ENCODE assay signal across 18 cellular contexts in the genomic region with DNA sequence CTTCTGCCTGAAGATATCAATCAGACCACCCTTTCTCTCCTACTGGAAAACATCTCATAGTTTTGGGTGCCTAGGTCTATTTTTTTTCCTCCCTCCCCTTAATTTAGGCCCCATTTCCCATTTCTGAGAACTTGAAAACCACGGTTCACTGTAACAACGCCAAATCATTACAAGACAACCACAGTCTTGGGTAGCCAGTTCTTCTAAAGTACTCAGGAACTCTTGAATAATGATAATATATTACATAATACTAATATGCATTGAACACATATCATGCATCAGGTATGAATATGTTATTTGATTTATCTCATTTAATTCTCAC.
DNase-seq lines count a peak whose midpoint lies in the region; ATAC-seq, FAIRE-seq and TF ChIP-seq lines count a peak whose summit lies in the region.
"Had no signal": no experiment of that assay in that cellular context is flagged by ENCODE, and none has a peak within 500 bp of the region (broad histone marks: within the 10 kb centered on the region; RNA-seq: fewer than 3 reads in every experiment).

No MANE protein-coding gene starts in this region.

- H2AFZ ChIP-seq in Karpas-422 (ENCODE audit: low read length) (0 out of 2 replicates have a peak overlapping the region, but pooled peaks have one; percentile 25), astrocyte (ENCODE audit: low read depth, low read length) (no peak overlapping the region), osteoblast (ENCODE audit: low read length) (no peak overlapping the region)

- no peak for TF ChIP-seq CTCF in astrocyte (IDR thresholded peaks at IDR 0.05; ENCODE audit: insufficient read depth, low read depth, low read length)
- no peak for TF ChIP-seq CTCF in osteoblast (IDR thresholded peaks at IDR 0.05; ENCODE audit: extremely low read depth, low read depth, low read length)
- no peak for TF ChIP-seq CTCF in suprapubic skin (IDR thresholded peaks at IDR 0.05)

- H3K27me3 Mint-ChIP-seq in astrocyte (ENCODE audit: low read depth, unreplicated experiment) = no peaks in the 10 kb centered on the region
- no peaks in the 10 kb centered on the region for H3K27me3 Mint-ChIP-seq in activated T-helper 2 cell treated with anti-CD3 and anti-CD28 coated beads, Interferon-gamma antibody, Interleukin-2, Interleukin-4, amounts not matched to agents 10 μg/mL and 5 μg/mL and 100 μg/mL, durations not matched to agents 14 hours and 24 hours and 36 hours (ENCODE audit: low read depth)

- FAIRE-seq in astrocyte (lab: Jason Lieb, UNC) = no peak
- FAIRE-seq: endometrium, H1 had no signal

- H3K4me2 ChIP-seq in Karpas-422 (ENCODE audit: low read depth, low read length, poor library complexity, severe bottlenecking) (peak overlapping the region; percentile 44), astrocyte (ENCODE audit: low read length) (no peak overlapping the region), osteoblast (ENCODE audit: insufficient read depth, low read length) (peak overlapping the region; percentile 29)

- H3K4me3 Mint-ChIP-seq in astrocyte (ENCODE audit: unreplicated experiment) = no peak overlapping the region
- no peak overlapping the region for H3K4me3 Mint-ChIP-seq in activated T-helper 2 cell treated with anti-CD3 and anti-CD28 coated beads, Interferon-gamma antibody, Interleukin-2, Interleukin-4, amounts not matched to agents 10 μg/mL and 5 μg/mL and 100 μg/mL, durations not matched to agents 14 hours and 24 hours and 36 hours (ENCODE audit: low read depth)

- peak; percentile 57 for DNase-seq in EH (ENCODE audit: low read depth)
- DNase-seq in Karpas-422 = no peak
- DNase-seq in astrocyte (ENCODE audit: low read depth) = peak; percentile 57
- DNase-seq in osteoblast (ENCODE audit: insufficient read length, low spot score, missing footprints) = no peak
- DNase-seq in suprapubic skin (ENCODE audit: low spot score in 2 of 2) = no peak
- DNase-seq in activated T-helper 2 cell treated with anti-CD3 and anti-CD28 coated beads, Interferon-gamma antibody, Interleukin-2, Interleukin-4, amounts not matched to agents 10 μg/mL and 5 μg/mL and 100 μg/mL, durations not matched to agents 14 hours and 24 hours and 36 hours (ENCODE audit: low spot score) = no peak
- no peak for DNase-seq in NCI-H2196 treated with DMSO at 0.1 percent for 48 hours (lab: John Stamatoyannopoulos, UW; ENCODE audit: unreplicated experiment)
- DNase-seq: activated naive CD4-positive, alpha-beta T cell treated with Interleukin-2 at 50 U/mL for 16 hours; Calu3; GDM1; kidney glomerular epithelial cell; NCI-H345; NK-92 treated with Interleukin-12 subunit alpha and Interleukin-12 subunit beta, amount 100 ng/mL, for 24 hours; right lobe of liver; SHP77 treated with DMSO at 0.1 percent for 48 hours had no signal

- H4K20me1 ChIP-seq in Karpas-422 (ENCODE audit: insufficient read depth, low read depth, low read length) (no peaks in the 10 kb centered on the region), astrocyte (ENCODE audit: insufficient read depth, low read length) (no peaks in the 10 kb centered on the region), osteoblast (ENCODE audit: insufficient read depth, low read length) (no peaks in the 10 kb centered on the region)

- H3K4me3 ChIP-seq in Karpas-422 (ENCODE audit: low read length) (no peak overlapping the region), astrocyte (ENCODE audit: insufficient read depth, low read depth, low read length) (no peak overlapping the region), osteoblast (ENCODE audit: insufficient read depth, low read length) (no peak overlapping the region), suprapubic skin (no peak overlapping the region)
- H3K4me3 ChIP-seq: right lobe of liver had no signal

- TF ChIP-seq POLR2A in suprapubic skin (IDR thresholded peaks at IDR 0.05) = no peak

- H3K9me3 ChIP-seq in Karpas-422 (ENCODE audit: low read length) = no peaks in the 10 kb centered on the region
- no peaks in the 10 kb centered on the region for H3K9me3 ChIP-seq in astrocyte (ENCODE audit: insufficient read depth, low read depth, low read length)
- H3K9me3 ChIP-seq in osteoblast (ENCODE audit: low read depth, low read length) = no peaks in the 10 kb centered on the region
- no peaks in the 10 kb centered on the region for H3K9me3 ChIP-seq in suprapubic skin
- H3K9me3 ChIP-seq: right lobe of liver had no signal

- intact Hi-C loops in activated T-helper 2 cell treated with anti-CD3 and anti-CD28 coated beads, Interferon-gamma antibody, Interleukin-2, Interleukin-4, amounts not matched to agents 10 μg/mL and 5 μg/mL and 100 μg/mL, durations not matched to agents 14 hours and 24 hours and 36 hours (cut with micrococcal nuclease) = no loop called here

- H3K4me1 ChIP-seq in Karpas-422 (ENCODE audit: low read length) = peaks cover 40% of the 10 kb centered on the region
- H3K4me1 ChIP-seq in astrocyte (ENCODE audit: insufficient read depth, low read length) = peaks cover 17% of the 10 kb centered on the region
- H3K4me1 ChIP-seq in osteoblast (ENCODE audit: insufficient read depth, low read length) = peaks cover 21% of the 10 kb centered on the region
- no peaks in the 10 kb centered on the region for H3K4me1 ChIP-seq in suprapubic skin
- H3K4me1 ChIP-seq: right lobe of liver had no signal

- peaks cover 20% of the 10 kb centered on the region for H3K4me1 Mint-ChIP-seq in astrocyte (ENCODE audit: low read depth, unreplicated experiment)
- peaks cover 60% of the 10 kb centered on the region for H3K4me1 Mint-ChIP-seq in activated T-helper 2 cell treated with anti-CD3 and anti-CD28 coated beads, Interferon-gamma antibody, Interleukin-2, Interleukin-4, amounts not matched to agents 10 μg/mL and 5 μg/mL and 100 μg/mL, durations not matched to agents 14 hours and 24 hours and 36 hours (ENCODE audit: low read depth)

- no peaks in the 10 kb centered on the region for H3K9me2 ChIP-seq in Karpas-422 (replicated peaks; ENCODE audit: insufficient read depth, low read length)

- no peaks in the 10 kb centered on the region for H3K36me3 Mint-ChIP-seq in astrocyte (ENCODE audit: low read depth, unreplicated experiment)
- H3K36me3 Mint-ChIP-seq in activated T-helper 2 cell treated with anti-CD3 and anti-CD28 coated beads, Interferon-gamma antibody, Interleukin-2, Interleukin-4, amounts not matched to agents 10 μg/mL and 5 μg/mL and 100 μg/mL, durations not matched to agents 14 hours and 24 hours and 36 hours (ENCODE audit: low read depth) = no peaks in the 10 kb centered on the region

- H3K36me3 ChIP-seq in Karpas-422 (ENCODE audit: insufficient read depth, low read length) = no peaks in the 10 kb centered on the region
- H3K36me3 ChIP-seq in astrocyte (ENCODE audit: insufficient read depth, low read length) = no peaks in the 10 kb centered on the region
- no peaks in the 10 kb centered on the region for H3K36me3 ChIP-seq in osteoblast (ENCODE audit: insufficient read depth, low read length)
- no peaks in the 10 kb centered on the region for H3K36me3 ChIP-seq in suprapubic skin
- H3K36me3 ChIP-seq: right lobe of liver had no signal

- H3K79me2 ChIP-seq in Karpas-422 (ENCODE audit: low read length) = no peaks in the 10 kb centered on the region
- H3K79me2 ChIP-seq in astrocyte (ENCODE audit: insufficient read depth, low read length) = no peaks in the 10 kb centered on the region
- H3K79me2 ChIP-seq in osteoblast (ENCODE audit: insufficient read depth, low read length) = no peaks in the 10 kb centered on the region

- no peak overlapping the region for H3K27ac Mint-ChIP-seq in astrocyte (ENCODE audit: unreplicated experiment)
- H3K27ac Mint-ChIP-seq in activated T-helper 2 cell treated with anti-CD3 and anti-CD28 coated beads, Interferon-gamma antibody, Interleukin-2, Interleukin-4, amounts not matched to agents 10 μg/mL and 5 μg/mL and 100 μg/mL, durations not matched to agents 14 hours and 24 hours and 36 hours = no peak overlapping the region

- H3K27me3 ChIP-seq in Karpas-422 (ENCODE audit: low read length) (no peaks in the 10 kb centered on the region), astrocyte (ENCODE audit: insufficient read depth, low read length) (no peaks in the 10 kb centered on the region), osteoblast (ENCODE audit: insufficient read depth, low read length) (no peaks in the 10 kb centered on the region), suprapubic skin (no peaks in the 10 kb centered on the region)
- H3K27me3 ChIP-seq: right lobe of liver had no signal

- WGBS in suprapubic skin = 78% methylated on average over 2 of the region's 2 CpGs

- no peak for TF ChIP-seq EP300 in suprapubic skin (IDR thresholded peaks at IDR 0.05)

- H3K9ac ChIP-seq in Karpas-422 (ENCODE audit: low read length) (no peak overlapping the region), astrocyte (ENCODE audit: low read length) (no peak overlapping the region)

- peaks cover 6% of the 10 kb centered on the region for H3K9me3 Mint-ChIP-seq in astrocyte (ENCODE audit: unreplicated experiment)
- H3K9me3 Mint-ChIP-seq in activated T-helper 2 cell treated with anti-CD3 and anti-CD28 coated beads, Interferon-gamma antibody, Interleukin-2, Interleukin-4, amounts not matched to agents 10 μg/mL and 5 μg/mL and 100 μg/mL, durations not matched to agents 14 hours and 24 hours and 36 hours = peaks cover under 1% of the 10 kb centered on the region

- ATAC-seq in GM21423 (IDR thresholded peaks at IDR 0.05; ENCODE audit: unreplicated experiment) = no peak

- H3K27ac ChIP-seq in Karpas-422 (ENCODE audit: low read length) (peak overlapping the region; percentile 25; the same call in 1 of the 2 replicates), astrocyte (ENCODE audit: low read depth, low read length) (no peak overlapping the region), osteoblast (ENCODE audit: low read depth, low read length) (peak overlapping the region; percentile 27), suprapubic skin (no peak overlapping the region)
- H3K27ac ChIP-seq: right lobe of liver had no signal

Comparison
In these comparisons a context has a peak if more than half of its experiments do, and no peak if none do; other contexts are left out.
1. DNase-seq: peak in EH (single experiment) and astrocyte (single experiment); none in Karpas-422 (single experiment), osteoblast (single experiment), suprapubic skin (0 of 2), activated T-helper 2 cell treated with anti-CD3 and anti-CD28 coated beads, Interferon-gamma antibody, Interleukin-2, Interleukin-4, amounts not matched to agents 10 μg/mL and 5 μg/mL and 100 μg/mL, durations not matched to agents 14 hours and 24 hours and 36 hours (single experiment) and NCI-H2196 treated with DMSO at 0.1 percent for 48 hours (single experiment).
2. H3K27ac ChIP-seq: peak in Karpas-422 (single experiment) and osteoblast (single experiment); none in astrocyte (single experiment) and suprapubic skin (single experiment).